ENCODE assay signal across 8 cellular contexts in genomic region chr11:77091146-77091940, GRCh38. TPM values are rescaled to one million over a fixed set of nuclear protein-coding genes. Genes with fewer than 3 reads are reported as not detected.
DNase-seq lines count a peak whose midpoint lies in the region; ATAC-seq lines count a peak whose summit lies in the region.

No MANE protein-coding gene starts in this region.

- no peaks in the 10 kb centered on the region for H3K9me3 ChIP-seq in effector memory CD4-positive, alpha-beta T cell (ENCODE audit: control insufficient read depth, low read length)

- H3K79me1 ChIP-seq in mesendoderm (ENCODE audit: low read length), result no peaks in the 10 kb centered on the region

- no peaks in the 10 kb centered on the region for H3K4me1 ChIP-seq in effector memory CD4-positive, alpha-beta T cell (ENCODE audit: control insufficient read depth, insufficient read depth, low read length, poor library complexity, severe bottlenecking)
- H3K4me1 ChIP-seq in mesendoderm (ENCODE audit: control insufficient read depth, low read depth, low read length), result peaks cover 3% of the 10 kb centered on the region

- no peak overlapping the region for H3K27ac ChIP-seq in effector memory CD4-positive, alpha-beta T cell (ENCODE audit: insufficient read depth, low read length, poor library complexity, severe bottlenecking)
- H3K27ac ChIP-seq in mesendoderm (ENCODE audit: low read depth, low read length), result no peak overlapping the region

- no peak overlapping the region for H3K4me2 ChIP-seq in mesendoderm (ENCODE audit: low read length)

- H2AK5ac ChIP-seq in mesendoderm (ENCODE audit: low read length), result no peak overlapping the region

- WGBS in mesendoderm (ENCODE audit: extremely low coverage, insufficient coverage, low lambda C conversion rate), result no CpG with 5 or more reads among the region's 9 CpGs

- H3K36me3 ChIP-seq in effector memory CD4-positive, alpha-beta T cell (ENCODE audit: control insufficient read depth, insufficient read depth, low read length), result no peaks in the 10 kb centered on the region
- H3K36me3 ChIP-seq in mesendoderm (ENCODE audit: control insufficient read depth, insufficient read depth, low read length), result no peaks in the 10 kb centered on the region

- H3K23ac ChIP-seq in mesendoderm (ENCODE audit: low read length), result no peak overlapping the region

- H3K9ac ChIP-seq in mesendoderm (ENCODE audit: low read length), result no peak overlapping the region

- DNase-seq in C1 segment of cervical spinal cord (lab: John Stamatoyannopoulos, UW), result peak in 10 of 14 donors; percentile 24 to 68 (median 49)
- peak; percentile 22 for DNase-seq in NCI-H82 treated with DMSO at 0.1 percent for 48 hours (lab: John Stamatoyannopoulos, UW; ENCODE audit: unreplicated experiment)
- DNase-seq in activated CD8-positive, alpha-beta memory T cell treated with anti-CD3 and anti-CD28 coated beads for 24 hours, result peak; percentile 89
- DNase-seq in effector memory CD4-positive, alpha-beta T cell, result peak; percentile 54 to 59 (median 57)
- peak; percentile 90 for DNase-seq in mesendoderm
- peak; percentile 54 to 68 for DNase-seq in stimulated activated CD8-positive, alpha-beta memory T cell treated with anti-CD3 and anti-CD28 coated beads, Interleukin-4, amount 100 ng/mL, for 1 hour (ENCODE audit: low read depth in 2 of 2, low spot score in 1 of 2)

- no peak overlapping the region for H2BK15ac ChIP-seq in mesendoderm (replicated peaks; ENCODE audit: low read depth)

- H3K27me3 ChIP-seq in effector memory CD4-positive, alpha-beta T cell (replicated peaks; ENCODE audit: control insufficient read depth, insufficient read depth, low read length, poor library complexity, severe bottlenecking), result no peaks in the 10 kb centered on the region
- no peaks in the 10 kb centered on the region for H3K27me3 ChIP-seq in mesendoderm (ENCODE audit: insufficient read depth, low read length, poor library complexity)

- H3K4me3 ChIP-seq in effector memory CD4-positive, alpha-beta T cell (ENCODE audit: insufficient read depth, low read depth, low read length, poor library complexity, severe bottlenecking), result no peak overlapping the region
- H3K4me3 ChIP-seq in mesendoderm (ENCODE audit: low read length), result no peak overlapping the region

- H3K79me2 ChIP-seq in mesendoderm (ENCODE audit: control insufficient read depth, insufficient read depth, low read length), result no peaks in the 10 kb centered on the region

- no peak overlapping the region for H4K5ac ChIP-seq in mesendoderm (ENCODE audit: low read length)

- no peak overlapping the region for H3K56ac ChIP-seq in mesendoderm (ENCODE audit: low read length)

- no peak overlapping the region for H3K4ac ChIP-seq in mesendoderm (ENCODE audit: low read depth, low read length)

- H4K8ac ChIP-seq in mesendoderm (ENCODE audit: low read depth, low read length), result no peak overlapping the region

- no peak overlapping the region for H3K18ac ChIP-seq in mesendoderm (ENCODE audit: low read length)

- no peak overlapping the region for H2BK120ac ChIP-seq in mesendoderm (ENCODE audit: low read depth, low read length)

- peak; percentile 82 for ATAC-seq in GM19328 (IDR thresholded peaks at IDR 0.05; ENCODE audit: unreplicated experiment)
- peak; percentile 80 for ATAC-seq in HG03521 (IDR thresholded peaks at IDR 0.05; ENCODE audit: unreplicated experiment)

- H2BK5ac ChIP-seq in mesendoderm (ENCODE audit: low read length), result no peak overlapping the region

RNA-seq across cellular contexts. Expression of gene OMP, which starts 11.3 kb away (rescaled TPM):
- 0.11 TPM for polyA plus RNA-seq in mesendoderm (2013, experiment 1 of 2)
- polyA plus RNA-seq in mesendoderm (2013, experiment 2 of 2), result not detected

RNA-seq across cellular contexts. Expression of gene CAPN5, which starts 24.6 kb away (rescaled TPM):
- polyA plus RNA-seq in mesendoderm (2013, experiment 1 of 2), result 13.6 TPM
- polyA plus RNA-seq in mesendoderm (2013, experiment 2 of 2), result 13.4 TPM

RNA-seq across cellular contexts. Expression of gene MYO7A, which starts 36.7 kb away (rescaled TPM):
- polyA plus RNA-seq in mesendoderm (2013, experiment 1 of 2), result 0.51 TPM
- polyA plus RNA-seq in mesendoderm (2013, experiment 2 of 2), result 0.49 TPM

RNA-seq across cellular contexts. Expression of gene B3GNT6, which starts 57.1 kb away (rescaled TPM):
- polyA plus RNA-seq in mesendoderm (2013, experiment 1 of 2), result 0.03 TPM
- polyA plus RNA-seq in mesendoderm (2013, experiment 2 of 2), result 0.06 TPM

Comparison
In these comparisons a context has a peak if more than half of its experiments do, and no peak if none do; other contexts are left out.
1. DNase-seq: peak in every context shown above with its lines; median percentile 90 in mesendoderm; 89 in activated CD8-positive, alpha-beta memory T cell treated with anti-CD3 and anti-CD28 coated beads for 24 hours; 61 in stimulated activated CD8-positive, alpha-beta memory T cell treated with anti-CD3 and anti-CD28 coated beads, Interleukin-4, amount 100 ng/mL, for 1 hour; 57 in effector memory CD4-positive, alpha-beta T cell; 49 in C1 segment of cervical spinal cord; 22 in NCI-H82 treated with DMSO at 0.1 percent for 48 hours.